20 cellular contexts compared by ENCODE assay signal in genomic region chr2:33602216-33602830, GRCh38. TPM values are rescaled to one million over a fixed set of nuclear protein-coding genes. Genes with fewer than 3 reads are reported as not detected.
DNase-seq lines count a peak whose midpoint lies in the region; ATAC-seq, FAIRE-seq and TF ChIP-seq lines count a peak whose summit lies in the region.
"Had no signal": no experiment of that assay in that cellular context is flagged by ENCODE, and none has a peak within 500 bp of the region (broad histone marks: within the 10 kb centered on the region; RNA-seq: fewer than 3 reads in every experiment).

No MANE protein-coding gene starts in this region.

- no peaks in the 10 kb centered on the region for H3K9me2 ChIP-seq in GM23338 (ENCODE audit: insufficient read depth)
- H3K9me2 ChIP-seq in hepatocyte (replicated peaks; ENCODE audit: insufficient read depth) = no peaks in the 10 kb centered on the region

- H3K9ac ChIP-seq in astrocyte (ENCODE audit: low read length) (no peak overlapping the region), mesenchymal stem cell (ENCODE audit: low read length) (no peak overlapping the region)

- no peak overlapping the region for H3K4me3 Mint-ChIP-seq in GM23338
- no peak overlapping the region for H3K4me3 Mint-ChIP-seq in astrocyte (ENCODE audit: unreplicated experiment)

- H3K36me3 Mint-ChIP-seq in GM23338 (ENCODE audit: low read depth) = peaks cover 15% of the 10 kb centered on the region
- peaks cover 4% of the 10 kb centered on the region for H3K36me3 Mint-ChIP-seq in astrocyte (ENCODE audit: low read depth, unreplicated experiment)

- H3K4me1 ChIP-seq in GM23338 (ENCODE audit: insufficient read depth) (peaks cover 48% of the 10 kb centered on the region), astrocyte (ENCODE audit: insufficient read depth, low read length) (peaks cover 4% of the 10 kb centered on the region), mesenchymal stem cell (ENCODE audit: control insufficient read depth, insufficient read depth, low read depth, low read length) (peaks cover 3% of the 10 kb centered on the region), hepatocyte (ENCODE audit: insufficient read depth) (peaks cover 10% of the 10 kb centered on the region)
- H3K4me1 ChIP-seq: BE2C had no signal

- DNase-seq in AG08396 (ENCODE audit: low spot score) (peak; percentile 36), GM23338 (ENCODE audit: low spot score) (no peak), astrocyte (ENCODE audit: low read depth) (peak; percentile 72), mesenchymal stem cell (peak; percentile 49), hepatocyte (ENCODE audit: low spot score) (no peak), A172 (ENCODE audit: low spot score) (no peak), NCI-H446 (lab: John Stamatoyannopoulos, UW) (no peak), DMS53 (lab: John Stamatoyannopoulos, UW) (no peak)
- DNase-seq: BE2C; CD4-positive, alpha-beta memory T cell; NCI-H1048; NCI-H146; NCI-H226; NCI-H526 treated with DMSO at 0.1 percent for 48 hours; NK-92 treated with Interleukin-12 subunit alpha and Interleukin-12 subunit beta, amount 100 ng/mL, for 24 hours; OCI-M1 had no signal

- no peak overlapping the region for H3K18ac ChIP-seq in mesenchymal stem cell (ENCODE audit: low read depth in 1 of 2, low read length in 2 of 2)

- H3F3A ChIP-seq in GM23338 (replicated peaks; ENCODE audit: low read depth) = no peaks in the 10 kb centered on the region; the same call in 1 of the 2 replicates

- no peaks in the 10 kb centered on the region for H3K36me3 ChIP-seq in GM23338 (ENCODE audit: insufficient read depth)
- H3K36me3 ChIP-seq in astrocyte (ENCODE audit: insufficient read depth, low read length) = no peaks in the 10 kb centered on the region
- H3K36me3 ChIP-seq in mesenchymal stem cell (ENCODE audit: control insufficient read depth in 1 of 2, insufficient read depth in 2 of 2, low read depth in 1 of 2, low read length in 2 of 2) = no peaks in the 10 kb centered on the region
- H3K36me3 ChIP-seq in hepatocyte (replicated peaks; ENCODE audit: insufficient read depth, low read depth) = no peaks in the 10 kb centered on the region
- H3K36me3 ChIP-seq: BE2C, SJSA1 had no signal

- H3K27me3 ChIP-seq in GM23338 (ENCODE audit: insufficient read depth) = no peaks in the 10 kb centered on the region
- no peaks in the 10 kb centered on the region for H3K27me3 ChIP-seq in astrocyte (ENCODE audit: insufficient read depth, low read length)
- no peaks in the 10 kb centered on the region for H3K27me3 ChIP-seq in mesenchymal stem cell (ENCODE audit: control insufficient read depth in 1 of 2, insufficient read depth in 1 of 2, low read length in 2 of 2)
- no peaks in the 10 kb centered on the region for H3K27me3 ChIP-seq in hepatocyte
- H3K27me3 ChIP-seq: BE2C, SJSA1 had no signal

- no peak overlapping the region for H4K8ac ChIP-seq in mesenchymal stem cell (ENCODE audit: low read length)

- no peaks in the 10 kb centered on the region for H3K9me3 ChIP-seq in astrocyte (ENCODE audit: insufficient read depth, low read depth, low read length)
- no peaks in the 10 kb centered on the region for H3K9me3 ChIP-seq in mesenchymal stem cell (ENCODE audit: control insufficient read depth, low read length)
- H3K9me3 ChIP-seq in hepatocyte (ENCODE audit: low read depth) = no peaks in the 10 kb centered on the region
- H3K9me3 ChIP-seq: A549, BE2C, SJSA1 had no signal

- no peak overlapping the region for H4K91ac ChIP-seq in mesenchymal stem cell (ENCODE audit: low read length)

- H4K20me1 ChIP-seq in GM23338 (replicated peaks; ENCODE audit: insufficient read depth) (no peaks in the 10 kb centered on the region), astrocyte (ENCODE audit: insufficient read depth, low read length) (peaks cover 5% of the 10 kb centered on the region), hepatocyte (ENCODE audit: insufficient read depth, poor library complexity, severe bottlenecking) (peaks cover 7% of the 10 kb centered on the region)

- no peak overlapping the region for H2BK5ac ChIP-seq in mesenchymal stem cell (ENCODE audit: low read depth, low read length, poor library complexity, severe bottlenecking)

- H3K79me2 ChIP-seq in GM23338 (replicated peaks; ENCODE audit: insufficient read depth) = peaks cover 59% of the 10 kb centered on the region
- peaks cover 18% of the 10 kb centered on the region for H3K79me2 ChIP-seq in astrocyte (ENCODE audit: insufficient read depth, low read length)
- peaks cover 16% of the 10 kb centered on the region for H3K79me2 ChIP-seq in hepatocyte

- no peak for TF ChIP-seq CTCF in GM23338 (conservative IDR thresholded peaks at IDR 0.05; ENCODE audit: low read depth in 2 of 2)
- TF ChIP-seq CTCF in astrocyte (IDR thresholded peaks at IDR 0.05; ENCODE audit: insufficient read depth, low read depth, low read length) = no peak
- TF ChIP-seq CTCF in hepatocyte (IDR thresholded peaks at IDR 0.05; ENCODE audit: poor library complexity) = no peak

- no peak overlapping the region for H2BK120ac ChIP-seq in mesenchymal stem cell (ENCODE audit: low read depth, low read length)

- H3K27ac Mint-ChIP-seq in GM23338 (peak overlapping the region; percentile 88), astrocyte (ENCODE audit: unreplicated experiment) (peak overlapping the region; percentile 66)

- no peak overlapping the region for H2AK5ac ChIP-seq in mesenchymal stem cell (ENCODE audit: low read length, severe bottlenecking)

- H3K79me1 ChIP-seq in mesenchymal stem cell (replicated peaks; ENCODE audit: low read length, poor library complexity, severe bottlenecking) = no peaks in the 10 kb centered on the region

- ATAC-seq in GM23338 = no peak
- ATAC-seq: A549 had no signal

- no peak overlapping the region for H2BK15ac ChIP-seq in mesenchymal stem cell (ENCODE audit: low read depth, poor library complexity, severe bottlenecking)

- FAIRE-seq in astrocyte (lab: Jason Lieb, UNC) = no peak
- FAIRE-seq: A549, HTR-8/SVneo had no signal

- H3K23ac ChIP-seq in mesenchymal stem cell (ENCODE audit: low read length in 2 of 2) = no peak overlapping the region

- H3K4me1 Mint-ChIP-seq in GM23338 (peaks cover 49% of the 10 kb centered on the region), astrocyte (ENCODE audit: low read depth, unreplicated experiment) (peaks cover 16% of the 10 kb centered on the region)

- H3K9me3 Mint-ChIP-seq in GM23338 = 0 out of 3 replicates have a peak, but pooled peaks cover 3% of the 10 kb centered on the region
- H3K9me3 Mint-ChIP-seq in astrocyte (ENCODE audit: unreplicated experiment) = no peaks in the 10 kb centered on the region

- H3K14ac ChIP-seq in mesenchymal stem cell (ENCODE audit: low read length in 2 of 2) = no peak overlapping the region

- H3K4me3 ChIP-seq in GM23338 (no peak overlapping the region), astrocyte (ENCODE audit: insufficient read depth, low read depth, low read length) (no peak overlapping the region), mesenchymal stem cell (ENCODE audit: insufficient read depth in 1 of 2, low read depth in 1 of 2, low read length in 2 of 2) (no peak overlapping the region), hepatocyte (no peak overlapping the region)
- H3K4me3 ChIP-seq: A549, SJSA1 had no signal

- H3K4ac ChIP-seq in mesenchymal stem cell (ENCODE audit: low read depth in 1 of 2, low read length in 2 of 2) = peak overlapping the region in 1 of 2 experiments; percentile 26

- 78% methylated on average over 6 of the region's 6 CpGs for WGBS in mesenchymal stem cell
- 88% methylated on average over 6 of the region's 6 CpGs for WGBS in hepatocyte (ENCODE audit: low lambda C conversion rate, missing lambda C conversion rate)

- no peak overlapping the region for H2BK12ac ChIP-seq in mesenchymal stem cell (ENCODE audit: low read length in 2 of 2)

- H3K4me2 ChIP-seq in GM23338 (0 out of 2 replicates have a peak overlapping the region, but pooled peaks have one; percentile 5), astrocyte (ENCODE audit: low read length) (no peak overlapping the region), mesenchymal stem cell (ENCODE audit: low read length, poor library complexity, severe bottlenecking) (no peak overlapping the region), hepatocyte (no peak overlapping the region)
- H3K4me2 ChIP-seq: A549 had no signal

- H3K27me3 Mint-ChIP-seq in GM23338 (ENCODE audit: insufficient read depth, low read depth, poor library complexity) (peaks cover 9% of the 10 kb centered on the region), astrocyte (ENCODE audit: low read depth, unreplicated experiment) (no peaks in the 10 kb centered on the region)

- H2AFZ ChIP-seq in GM23338 = no peak overlapping the region
- H2AFZ ChIP-seq in astrocyte (ENCODE audit: low read depth, low read length) = peak overlapping the region; percentile 6
- peak overlapping the region; percentile 76 for H2AFZ ChIP-seq in mesenchymal stem cell (ENCODE audit: low read depth, low read length)
- H2AFZ ChIP-seq in hepatocyte = no peak overlapping the region

- H3K27ac ChIP-seq in GM23338 (ENCODE audit: low read depth) (peak overlapping the region; percentile 35), astrocyte (ENCODE audit: low read depth, low read length) (no peak overlapping the region), mesenchymal stem cell (ENCODE audit: low read length, poor library complexity, severe bottlenecking) (no peak overlapping the region), hepatocyte (no peak overlapping the region)
- H3K27ac ChIP-seq: A549, RWPE1, SJSA1 had no signal

RNA-seq across cellular contexts. Expression of gene FAM98A, which starts 3.2 kb away (rescaled TPM):
- total RNA-seq in GM23338 (2014; rRNA removed; shearing (Covaris generic)) = 68.6 and 78.8 TPM in 2 replicates
- polyA plus RNA-seq in GM23338 (2016; fragmentation: Nextera tagmentation; extraction: Ambion mirVana) = 148 and 149 TPM in 2 replicates
- total RNA-seq in astrocyte = 94.1 and 106 TPM in 2 replicates
- polyA plus RNA-seq in mesenchymal stem cell (2013, experiment 1 of 2) = 93.5 TPM
- 94.2 TPM for polyA plus RNA-seq in mesenchymal stem cell (2013, experiment 2 of 2)
- total RNA-seq in hepatocyte = 18.8 and 21.9 TPM in 2 replicates
- 37.3 and 50.4 TPM in 2 replicates for polyA plus RNA-seq in hepatocyte
- total RNA-seq in A172 (2014; rRNA removed; shearing (Covaris generic)) = 34.5 and 43.3 TPM in 2 replicates

Comparison
In these comparisons a context has a peak if more than half of its experiments do, and no peak if none do; other contexts are left out.
1. DNase-seq: peak in AG08396 (single experiment), astrocyte (single experiment) and mesenchymal stem cell (single experiment); none in GM23338 (single experiment), hepatocyte (single experiment), A172 (single experiment), NCI-H446 (0 of 2) and DMS53 (single experiment).
2. H2AFZ ChIP-seq: peak in astrocyte (single experiment) and mesenchymal stem cell (single experiment); none in GM23338 (single experiment) and hepatocyte (single experiment).